Comparison of ENCODE assay signal across 8 cellular contexts in genomic region chr7:155804897-155805825, GRCh38. TPM values are rescaled to one million over a fixed set of nuclear protein-coding genes. Genes with fewer than 3 reads are reported as not detected.
A peak's percentile ranks its signal among the peaks of the same experiment; 100 is the strongest.
DNase-seq lines count a peak whose midpoint lies in the region; ATAC-seq and TF ChIP-seq lines count a peak whose summit lies in the region.

No MANE protein-coding gene starts in this region.

- peaks cover 0 to 63% (median 36%) of the 10 kb centered on the region in 4 donors for H3K27me3 ChIP-seq in upper lobe of left lung

- no peaks in the 10 kb centered on the region for H3K4me1 Mint-ChIP-seq in activated T-helper 17 cell treated with anti-CD3 and anti-CD28 coated beads, Interleukin-2, amount 50 U/mL, for 72 hours

- peak overlapping the region; percentile 59 for H3K4me3 Mint-ChIP-seq in activated T-helper 17 cell treated with anti-CD3 and anti-CD28 coated beads, Interleukin-2, amount 50 U/mL, for 72 hours

- H3K36me3 ChIP-seq in ES-I3 (ENCODE audit: insufficient read depth, low read length) (no peaks in the 10 kb centered on the region), upper lobe of left lung (no peaks in the 10 kb centered on the region)

- TF ChIP-seq CTCF in fibroblast of pulmonary artery (IDR thresholded peaks at IDR 0.05; ENCODE audit: low read length, missing control alignments) (peak; percentile 37), omental fat pad (IDR thresholded peaks at IDR 0.05) (no peak), upper lobe of left lung (IDR thresholded peaks at IDR 0.05) (peak in 4 of 6 experiments; percentile 23 to 61 (median 26))

- H3K4me3 ChIP-seq in fibroblast of pulmonary artery (replicated peaks; ENCODE audit: low read depth, low read length) (peak overlapping the region; percentile 47), upper lobe of left lung (peak overlapping the region in 3 of 4 donors; percentile 33 to 43 (median 39))

- peak overlapping the region; percentile 47; the same call in 1 of the 2 replicates for H3K9ac ChIP-seq in ES-I3 (ENCODE audit: low read depth, low read length)

- WGBS in upper lobe of left lung, 2 donors: 2% methylated on average over 26 to 81 of the region's 91 CpGs

- peak; percentile 61 for DNase-seq in NCI-H526 treated with DMSO at 0.1 percent for 48 hours (lab: John Stamatoyannopoulos, UW)
- peak; percentile 78 for DNase-seq in fibroblast of pulmonary artery (ENCODE audit: low read depth)
- DNase-seq in omental fat pad (ENCODE audit: low spot score): no peak
- DNase-seq in upper lobe of left lung: peak; percentile 61 to 93
- no peak for DNase-seq in NCI-H748 (lab: John Stamatoyannopoulos, UW; ENCODE audit: unreplicated experiment)

- H3K9me3 Mint-ChIP-seq in activated T-helper 17 cell treated with anti-CD3 and anti-CD28 coated beads, Interleukin-2, amount 50 U/mL, for 72 hours: no peaks in the 10 kb centered on the region

- TF ChIP-seq EP300 in upper lobe of left lung (IDR thresholded peaks at IDR 0.05): no peak

- no peaks in the 10 kb centered on the region for H3K36me3 Mint-ChIP-seq in activated T-helper 17 cell treated with anti-CD3 and anti-CD28 coated beads, Interleukin-2, amount 50 U/mL, for 72 hours (ENCODE audit: low read depth)

- ATAC-seq in HG02588 (IDR thresholded peaks at IDR 0.05; ENCODE audit: unreplicated experiment) (peak; percentile 39), omental fat pad (ENCODE audit: low FRiP score) (peak; percentile 23), upper lobe of left lung (ENCODE audit: low FRiP score in 2 of 2) (peak in 1 of 2 donors; percentile 46)
- ATAC-seq in activated T-helper 17 cell treated with anti-CD3 and anti-CD28 coated beads, Interleukin-2, amount 50 U/mL, for 72 hours (replicated peaks): no peak

- H3K27me3 Mint-ChIP-seq in activated T-helper 17 cell treated with anti-CD3 and anti-CD28 coated beads, Interleukin-2, amount 50 U/mL, for 72 hours: peaks cover 38% of the 10 kb centered on the region

- peak overlapping the region; percentile 30 to 89 (median 82) for H3K27ac ChIP-seq in upper lobe of left lung

- H3K4me1 ChIP-seq in ES-I3 (ENCODE audit: insufficient read depth, low read length): peaks cover 2% of the 10 kb centered on the region; the same call in 1 of the 2 replicates
- peaks cover 52 to 70% (median 66%) of the 10 kb centered on the region in 4 donors for H3K4me1 ChIP-seq in upper lobe of left lung

- H3K9me3 ChIP-seq in ES-I3 (ENCODE audit: control insufficient read depth, insufficient read depth, low read length) (no peaks in the 10 kb centered on the region), upper lobe of left lung (no peaks in the 10 kb centered on the region)

- no peak overlapping the region for H3K27ac Mint-ChIP-seq in activated T-helper 17 cell treated with anti-CD3 and anti-CD28 coated beads, Interleukin-2, amount 50 U/mL, for 72 hours

- peak in 2 of 4 donors; percentile 6 to 26 for TF ChIP-seq POLR2A in upper lobe of left lung (IDR thresholded peaks at IDR 0.05)

RNA-seq across cellular contexts. Expression of gene SHH, which starts 7.1 kb away (rescaled TPM):
- total RNA-seq in activated T-helper 17 cell treated with anti-CD3 and anti-CD28 coated beads, Interleukin-2, amount 50 U/mL, for 72 hours: not detected
- total RNA-seq in omental fat pad (not detected), upper lobe of left lung (1 to 10 TPM; 6.1 to 9.6 (median 6.2) TPM)

Comparison
In these comparisons a context has a peak if more than half of its experiments do, and no peak if none do; other contexts are left out.
1. DNase-seq: peak in NCI-H526 treated with DMSO at 0.1 percent for 48 hours (single experiment), fibroblast of pulmonary artery (single experiment) and upper lobe of left lung (2 of 2); none in omental fat pad (single experiment) and NCI-H748 (single experiment).
2. CTCF ChIP-seq: peak in fibroblast of pulmonary artery (single experiment) and upper lobe of left lung (4 of 6); none in omental fat pad (0 of 3).
3. RNA of gene SHH, which starts 7.1 kb away (total RNA-seq): 6.1 to 9.6 TPM in upper lobe of left lung; not detected in activated T-helper 17 cell treated with anti-CD3 and anti-CD28 coated beads, Interleukin-2, amount 50 U/mL, for 72 hours and not detected in omental fat pad; every median in the first group is over 4 times any median in the second.